ENCODE assay signal across 20 cellular contexts in genomic region chr4:182575225-182575624, GRCh38.
A peak's percentile ranks its signal among the peaks of the same experiment; 100 is the strongest.
DNase-seq lines count a peak whose midpoint lies in the region; ATAC-seq, FAIRE-seq and TF ChIP-seq lines count a peak whose summit lies in the region.
"Had no signal": no experiment of that assay in that cellular context is flagged by ENCODE, and none has a peak within 500 bp of the region (broad histone marks: within the 10 kb centered on the region; RNA-seq: fewer than 3 reads in every experiment).

No MANE protein-coding gene starts in this region.

- H3K9ac ChIP-seq in IMR-90 (ENCODE audit: low read depth, low read length), result no peak overlapping the region
- no peak overlapping the region for H3K9ac ChIP-seq in astrocyte (ENCODE audit: low read length)
- H3K9ac ChIP-seq in iPS-18a (ENCODE audit: low read length), result peak overlapping the region; percentile 47
- no peak overlapping the region for H3K9ac ChIP-seq in colonic mucosa (ENCODE audit: low read depth in 2 of 2, low read length in 2 of 2)

- H3K79me1 ChIP-seq in IMR-90 (ENCODE audit: low read depth in 1 of 2, low read length in 2 of 2), result peaks cover 6 to 7% of the 10 kb centered on the region in 2 experiments; a peak in 1 of 4 replicates

- no peaks in the 10 kb centered on the region for H3K27me3 Mint-ChIP-seq in astrocyte (ENCODE audit: low read depth, unreplicated experiment)
- H3K27me3 Mint-ChIP-seq: B cell had no signal

- H4K5ac ChIP-seq in IMR-90 (ENCODE audit: low read depth, low read length), result peak overlapping the region; percentile 53; the same call in 1 of the 2 replicates

- H3K27ac ChIP-seq in IMR-90 (ENCODE audit: insufficient read depth, low read length) (no peak overlapping the region), astrocyte (ENCODE audit: low read depth, low read length) (no peak overlapping the region), iPS-18a (ENCODE audit: low read length) (no peak overlapping the region), osteoblast (ENCODE audit: low read depth, low read length) (no peak overlapping the region), upper lobe of left lung (no peak overlapping the region), colonic mucosa (no peak overlapping the region)
- H3K27ac ChIP-seq: RWPE1 had no signal

- H3K9me1 ChIP-seq in IMR-90 (ENCODE audit: insufficient read depth, low read length), result 0 out of 2 replicates have a peak, but pooled peaks cover 4% of the 10 kb centered on the region

- H2BK5ac ChIP-seq in IMR-90 (ENCODE audit: low read depth, low read length, poor library complexity, severe bottlenecking), result no peak overlapping the region

- peaks cover 15% of the 10 kb centered on the region for H3K4me1 Mint-ChIP-seq in astrocyte (ENCODE audit: low read depth, unreplicated experiment)
- H3K4me1 Mint-ChIP-seq: B cell; CD4-positive, alpha-beta memory T cell had no signal

- CTCF ChIA-PET in IMR-90 (lab: Yijun Ruan, JAX), result no interaction called here

- H3K27me3 ChIP-seq in IMR-90 (ENCODE audit: control insufficient read depth, insufficient read depth, low read length), result no peaks in the 10 kb centered on the region
- no peaks in the 10 kb centered on the region for H3K27me3 ChIP-seq in astrocyte (ENCODE audit: insufficient read depth, low read length)
- H3K27me3 ChIP-seq in iPS-18a (ENCODE audit: control insufficient read depth, insufficient read depth, low read length), result no peaks in the 10 kb centered on the region
- no peaks in the 10 kb centered on the region for H3K27me3 ChIP-seq in osteoblast (ENCODE audit: insufficient read depth, low read length)
- H3K27me3 ChIP-seq in upper lobe of left lung, result no peaks in the 10 kb centered on the region
- H3K27me3 ChIP-seq in colonic mucosa, result no peaks in the 10 kb centered on the region

- H4K20me1 ChIP-seq in IMR-90 (ENCODE audit: insufficient read depth, low read length), result no peaks in the 10 kb centered on the region
- H4K20me1 ChIP-seq in astrocyte (ENCODE audit: insufficient read depth, low read length), result no peaks in the 10 kb centered on the region
- H4K20me1 ChIP-seq in osteoblast (ENCODE audit: insufficient read depth, low read length), result no peaks in the 10 kb centered on the region

- H2AFZ ChIP-seq in IMR-90 (replicated peaks; ENCODE audit: low read length, poor library complexity), result no peak overlapping the region
- H2AFZ ChIP-seq in astrocyte (ENCODE audit: low read depth, low read length), result no peak overlapping the region
- H2AFZ ChIP-seq in osteoblast (ENCODE audit: low read length), result peak overlapping the region; percentile 7

- no peaks in the 10 kb centered on the region for H3K9me3 Mint-ChIP-seq in astrocyte (ENCODE audit: unreplicated experiment)

- no peak overlapping the region for H2BK120ac ChIP-seq in IMR-90 (ENCODE audit: low read depth, low read length)

- FAIRE-seq in astrocyte (lab: Jason Lieb, UNC), result no peak
- FAIRE-seq: GM12878 had no signal

- no peak for TF ChIP-seq CTCF in IMR-90 (conservative IDR thresholded peaks at IDR 0.05; ENCODE audit: low read depth, low read length)
- no peak for TF ChIP-seq CTCF in astrocyte (IDR thresholded peaks at IDR 0.05; ENCODE audit: insufficient read depth, low read depth, low read length)
- no peak for TF ChIP-seq CTCF in osteoblast (IDR thresholded peaks at IDR 0.05; ENCODE audit: extremely low read depth, low read depth, low read length)
- TF ChIP-seq CTCF in upper lobe of left lung (IDR thresholded peaks at IDR 0.05), result no peak
- TF ChIP-seq CTCF in colonic mucosa (IDR thresholded peaks at IDR 0.05), result no peak

- BruUV-seq in IMR-90 (replicated peaks; lab: Mats Ljungman, UMichigan), result no TSS peak

- no peak overlapping the region for H3K4me2 ChIP-seq in IMR-90 (ENCODE audit: low read depth, low read length)
- peak overlapping the region; percentile 41 for H3K4me2 ChIP-seq in astrocyte (ENCODE audit: low read length)
- no peak overlapping the region for H3K4me2 ChIP-seq in osteoblast (ENCODE audit: insufficient read depth, low read length)

- H2AK5ac ChIP-seq in IMR-90 (ENCODE audit: low read depth, low read length), result no peak overlapping the region

- no peak for TF ChIP-seq POLR2A in IMR-90 (IDR thresholded peaks at IDR 0.05; ENCODE audit: low read depth, low read length)
- no peak for TF ChIP-seq POLR2A in upper lobe of left lung (IDR thresholded peaks at IDR 0.05)

- no peak overlapping the region for H2BK15ac ChIP-seq in IMR-90 (ENCODE audit: low read depth, low read length)

- no peaks in the 10 kb centered on the region for H3K79me2 ChIP-seq in astrocyte (ENCODE audit: insufficient read depth, low read length)
- no peaks in the 10 kb centered on the region for H3K79me2 ChIP-seq in osteoblast (ENCODE audit: insufficient read depth, low read length)

- peaks cover 5% of the 10 kb centered on the region; the same call in 1 of the 2 replicates for H3K4me1 ChIP-seq in IMR-90 (ENCODE audit: control insufficient read depth, insufficient read depth, low read length)
- peaks cover 18% of the 10 kb centered on the region for H3K4me1 ChIP-seq in astrocyte (ENCODE audit: insufficient read depth, low read length)
- peaks cover 19% of the 10 kb centered on the region for H3K4me1 ChIP-seq in iPS-18a (ENCODE audit: control insufficient read depth, low read depth, low read length)
- H3K4me1 ChIP-seq in osteoblast (ENCODE audit: insufficient read depth, low read length), result peaks cover 4% of the 10 kb centered on the region
- H3K4me1 ChIP-seq in upper lobe of left lung, result peaks cover 0 to 3% (median 0%) of the 10 kb centered on the region in 4 donors
- no peaks in the 10 kb centered on the region for H3K4me1 ChIP-seq in colonic mucosa

- H3K4me3 Mint-ChIP-seq in astrocyte (ENCODE audit: unreplicated experiment), result no peak overlapping the region
- H3K4me3 Mint-ChIP-seq: B cell; CD4-positive, alpha-beta memory T cell had no signal

- intact Hi-C loops in IMR-90 (cut with micrococcal nuclease) (no loop called here), colonic mucosa (cut with DNase I) (no loop called here)

- H3K36me3 ChIP-seq in IMR-90 (ENCODE audit: control insufficient read depth, insufficient read depth, low read length) (no peaks in the 10 kb centered on the region), astrocyte (ENCODE audit: insufficient read depth, low read length) (no peaks in the 10 kb centered on the region), iPS-18a (ENCODE audit: control insufficient read depth, low read depth, low read length) (no peaks in the 10 kb centered on the region), osteoblast (ENCODE audit: insufficient read depth, low read length) (no peaks in the 10 kb centered on the region), upper lobe of left lung (no peaks in the 10 kb centered on the region), colonic mucosa (no peaks in the 10 kb centered on the region)

- no peak overlapping the region for H3K27ac Mint-ChIP-seq in astrocyte (ENCODE audit: unreplicated experiment)
- H3K27ac Mint-ChIP-seq: B cell; CD4-positive, alpha-beta memory T cell had no signal

- H4K91ac ChIP-seq in IMR-90 (ENCODE audit: insufficient read depth, low read depth, low read length), result no peak overlapping the region

- H3K56ac ChIP-seq in IMR-90 (ENCODE audit: extremely low read depth, insufficient read depth, low read length), result no peak overlapping the region

- 80% methylated on average over 1 of the region's 6 CpGs; no CpG with 5 or more reads in 1 of the 2 experiments for WGBS in IMR-90 (ENCODE audit: extremely low coverage in 2 of 2, insufficient read length in 1 of 2), 2 experiments
- WGBS in upper lobe of left lung, 2 donors, result 38 to 63% methylated on average over 6 of the region's 6 CpGs

- no peak for TF ChIP-seq RAD21 in IMR-90 (IDR thresholded peaks at IDR 0.05; ENCODE audit: low read length)

- no peak overlapping the region; the same call in 1 of the 2 replicates for H2BK20ac ChIP-seq in IMR-90 (ENCODE audit: low read depth, low read length)

- peak overlapping the region; percentile 75; the same call in 1 of the 2 replicates for H3K18ac ChIP-seq in IMR-90 (ENCODE audit: low read depth, low read length)

- in situ Hi-C loops in IMR-90 (cut with MboI; ENCODE audit: low sequenced_read_pairs), result no loop called here

- POLR2A ChIA-PET in IMR-90 (lab: Charles Lee; ENCODE audit: unreplicated experiment), result no interaction called here

- dilution Hi-C loops in IMR-90 (cut with HindIII; ENCODE audit: low sequenced_read_pairs, unreplicated experiment), result no loop called here

- H3K4me3 ChIP-seq in IMR-90 (ENCODE audit: insufficient read depth, low read depth, low read length) (no peak overlapping the region), astrocyte (ENCODE audit: insufficient read depth, low read depth, low read length) (no peak overlapping the region), iPS-18a (ENCODE audit: low read length) (no peak overlapping the region), osteoblast (ENCODE audit: insufficient read depth, low read length) (no peak overlapping the region), upper lobe of left lung (no peak overlapping the region), colonic mucosa (no peak overlapping the region)
- H3K4me3 ChIP-seq: GM12878 had no signal

- no peak overlapping the region for H3K14ac ChIP-seq in IMR-90 (replicated peaks; ENCODE audit: low read depth, low read length)

- no peak overlapping the region for H2AK9ac ChIP-seq in IMR-90 (replicated peaks; ENCODE audit: low read depth, low read length, poor library complexity)

- no peak for TF ChIP-seq EP300 in upper lobe of left lung (IDR thresholded peaks at IDR 0.05)

- peak overlapping the region; percentile 39 to 53; a peak in 1 of 4 replicates for H4K8ac ChIP-seq in IMR-90 (ENCODE audit: low read depth in 2 of 2, low read length in 2 of 2)

- H3K36me3 Mint-ChIP-seq in astrocyte (ENCODE audit: low read depth, unreplicated experiment), result no peaks in the 10 kb centered on the region
- H3K36me3 Mint-ChIP-seq: CD4-positive, alpha-beta memory T cell had no signal

- DNase-seq in IMR-90, result no peak
- no peak for DNase-seq in astrocyte (ENCODE audit: low read depth)
- DNase-seq in osteoblast (ENCODE audit: insufficient read length, low spot score, missing footprints), result no peak
- no peak for DNase-seq in upper lobe of left lung
- no peak for DNase-seq in colonic mucosa
- DNase-seq: ACHN; Calu3; CD4-positive, alpha-beta memory T cell; DMS79 treated with DMSO at 0.1 percent for 48 hours; KBM-7; NCI-H1048; NCI-H1436 treated with DMSO at 0.1 percent for 48 hours; NCI-H2081; NCI-H748 treated with DMSO at 0.1 percent for 48 hours; PC-3 had no signal

- H3K9me3 ChIP-seq in IMR-90 (ENCODE audit: control insufficient read depth, insufficient read depth, low read length) (no peaks in the 10 kb centered on the region), astrocyte (ENCODE audit: insufficient read depth, low read depth, low read length) (no peaks in the 10 kb centered on the region), iPS-18a (ENCODE audit: control insufficient read depth, low read depth, low read length) (no peaks in the 10 kb centered on the region), osteoblast (ENCODE audit: low read depth, low read length) (no peaks in the 10 kb centered on the region), upper lobe of left lung (peaks cover 0 to 3% (median 0%) of the 10 kb centered on the region in 4 donors), colonic mucosa (no peaks in the 10 kb centered on the region)

- H3K23ac ChIP-seq in IMR-90 (ENCODE audit: low read depth, low read length), result no peak overlapping the region

- ATAC-seq in IMR-90 (ENCODE audit: low read depth) (no peak), upper lobe of left lung (ENCODE audit: low FRiP score in 2 of 2) (no peak), HG02840 (IDR thresholded peaks at IDR 0.05; ENCODE audit: low FRiP score, unreplicated experiment) (no peak)
- ATAC-seq: GM12878, PC-3 had no signal

- H3K4ac ChIP-seq in IMR-90 (ENCODE audit: low read depth, low read length), result no peak overlapping the region
